In the genomic region with DNA sequence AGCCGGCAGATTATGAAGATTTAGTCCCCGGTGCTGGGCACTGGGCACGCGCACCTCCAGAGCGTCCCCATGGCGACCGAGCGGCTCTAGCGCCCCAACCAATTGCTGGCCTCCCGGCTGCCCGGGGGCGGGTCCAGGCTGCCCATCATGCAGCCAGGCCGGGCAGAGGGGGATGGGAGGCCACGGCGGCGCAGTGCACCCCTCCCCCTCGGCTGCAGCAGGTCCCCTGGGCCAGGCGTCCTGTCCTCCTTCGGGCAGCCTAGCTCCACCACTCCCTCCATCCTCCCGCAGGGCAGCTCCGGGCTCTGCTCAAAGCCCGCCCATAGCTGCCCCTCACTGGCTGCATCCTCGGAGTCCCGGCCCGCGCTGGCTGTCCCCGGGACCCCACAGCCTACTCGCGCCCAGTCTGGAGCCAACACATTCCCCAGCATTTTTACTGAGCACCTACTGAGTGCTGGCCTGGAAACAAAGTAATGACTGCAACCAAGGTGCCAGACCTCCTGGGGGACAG, we compare ENCODE assay signal across 8 cellular contexts.
DNase-seq lines count a peak whose midpoint lies in the region; ATAC-seq and TF ChIP-seq lines count a peak whose summit lies in the region.

No MANE protein-coding gene starts in this region.

- H3K9me2 ChIP-seq in SU-DHL-6 (replicated peaks; ENCODE audit: insufficient read depth, low read length), result no peaks in the 10 kb centered on the region

- no peaks in the 10 kb centered on the region for H3F3A ChIP-seq in SU-DHL-6 (ENCODE audit: insufficient read depth)

- H3K9ac ChIP-seq in SU-DHL-6 (ENCODE audit: low read length), result no peak overlapping the region

- no peak overlapping the region for H3K4me3 ChIP-seq in SU-DHL-6 (ENCODE audit: insufficient read depth, low read length, poor library complexity, severe bottlenecking)

- DNase-seq in globus pallidus (ENCODE audit: low spot score), result peak; percentile 86
- DNase-seq in omental fat pad (ENCODE audit: low spot score), result no peak
- DNase-seq in mesenteric fat pad (ENCODE audit: low spot score), result no peak
- DNase-seq in activated naive CD4-positive, alpha-beta T cell (lab: John Stamatoyannopoulos, UW), result no peak

- no peak overlapping the region for H2AFZ ChIP-seq in SU-DHL-6 (ENCODE audit: low read depth, low read length, severe bottlenecking)

- peak; percentile 57 for ATAC-seq in HG03175 (IDR thresholded peaks at IDR 0.05; ENCODE audit: unreplicated experiment)
- ATAC-seq in omental fat pad (ENCODE audit: low FRiP score), result peak; percentile 63
- ATAC-seq in GM18858 (IDR thresholded peaks at IDR 0.05; ENCODE audit: unreplicated experiment), result no peak

- no peaks in the 10 kb centered on the region for H3K36me3 ChIP-seq in SU-DHL-6 (ENCODE audit: low read length)

- H3K27ac ChIP-seq in C4-2B, result peak overlapping the region; percentile 61
- H3K27ac ChIP-seq in SU-DHL-6 (ENCODE audit: low read depth, low read length), result no peak overlapping the region

- no peak for TF ChIP-seq CTCF in C4-2B (conservative IDR thresholded peaks at IDR 0.05)
- no peak for TF ChIP-seq CTCF in SU-DHL-6 (IDR thresholded peaks at IDR 0.05; ENCODE audit: insufficient read depth, low read length, poor library complexity, severe bottlenecking)
- TF ChIP-seq CTCF in omental fat pad (IDR thresholded peaks at IDR 0.05), result no peak

- no peaks in the 10 kb centered on the region for H3K79me2 ChIP-seq in SU-DHL-6 (ENCODE audit: insufficient read depth, low read length)

- no peaks in the 10 kb centered on the region for H3K9me3 ChIP-seq in SU-DHL-6 (ENCODE audit: insufficient read depth, low read length)

- peak overlapping the region; percentile 49 for H3K4me2 ChIP-seq in SU-DHL-6 (ENCODE audit: low read depth, low read length, poor library complexity, severe bottlenecking)

- no peaks in the 10 kb centered on the region for H3K27me3 ChIP-seq in SU-DHL-6 (ENCODE audit: low read length)

- H4K20me1 ChIP-seq in SU-DHL-6 (ENCODE audit: low read depth, low read length), result no peaks in the 10 kb centered on the region
